Comparison of ENCODE assay signal across 9 cellular contexts in the genomic region with DNA sequence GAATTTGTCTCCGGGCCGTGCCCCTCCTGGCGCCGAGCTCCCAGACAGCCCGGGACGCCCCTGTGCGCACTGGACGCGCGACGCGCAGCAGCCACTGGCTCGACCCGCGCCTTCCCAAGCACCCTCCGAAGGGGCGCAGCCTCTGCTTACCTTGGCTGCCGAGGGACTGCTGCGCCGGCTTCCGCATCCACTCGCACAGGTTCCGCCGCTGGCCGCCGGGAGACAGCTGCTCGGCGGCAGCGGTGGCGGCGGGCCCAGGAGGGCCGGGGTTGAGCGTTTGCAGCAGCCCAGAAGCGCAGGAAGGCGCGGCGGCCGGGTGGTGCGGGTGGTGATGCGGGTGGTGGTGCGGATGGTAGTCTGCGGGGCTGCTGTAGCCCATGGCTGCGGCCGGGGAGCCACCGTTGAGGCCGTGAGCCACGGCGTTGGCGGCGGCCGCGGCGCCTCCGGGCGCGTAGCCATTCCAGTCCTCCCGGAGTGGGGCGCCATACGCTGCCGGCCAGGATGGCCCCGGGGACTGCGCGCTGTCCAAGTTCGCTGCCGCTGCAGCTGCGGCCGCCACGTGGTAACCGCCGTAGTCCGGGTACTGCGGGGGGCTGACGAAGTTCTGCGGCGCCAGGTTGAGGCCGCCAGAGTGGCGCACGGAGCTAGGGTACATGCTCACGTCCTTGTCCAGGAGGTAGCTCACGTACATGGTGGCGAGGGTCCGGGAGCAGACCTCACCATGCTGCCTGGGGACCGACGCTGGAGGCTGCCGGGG. TPM values are rescaled to one million over a fixed set of nuclear protein-coding genes. Genes with fewer than 3 reads are reported as not detected.
DNase-seq lines count a peak whose midpoint lies in the region; ATAC-seq, FAIRE-seq and TF ChIP-seq lines count a peak whose summit lies in the region.
"Had no signal": no experiment of that assay in that cellular context is flagged by ENCODE, and none has a peak within 500 bp of the region (broad histone marks: within the 10 kb centered on the region; RNA-seq: fewer than 3 reads in every experiment).

No MANE protein-coding gene starts in this region.

- H3K27me3 ChIP-seq in ectodermal cell (ENCODE audit: control insufficient read depth, insufficient read depth, low read length, poor library complexity, severe bottlenecking) = peaks cover 100% of the 10 kb centered on the region
- peaks cover 0 to 7% (median 0%) of the 10 kb centered on the region in 4 donors for H3K27me3 ChIP-seq in pancreas

- H3K9me3 ChIP-seq in ectodermal cell (ENCODE audit: control insufficient read depth, low read length) (no peaks in the 10 kb centered on the region), pancreas (no peaks in the 10 kb centered on the region)

- H3K4me1 ChIP-seq in ectodermal cell (ENCODE audit: control insufficient read depth, insufficient read depth, low read length) = peaks cover 45% of the 10 kb centered on the region
- peaks cover 0 to 4% (median 0%) of the 10 kb centered on the region in 3 donors for H3K4me1 ChIP-seq in pancreas

- H3K27ac ChIP-seq in ectodermal cell (ENCODE audit: insufficient read depth, low read depth, low read length, poor library complexity, severe bottlenecking) = no peak overlapping the region
- peak overlapping the region; percentile 7 to 68 (median 58) for H3K27ac ChIP-seq in pancreas

- no peak for FAIRE-seq in pancreas (lab: Jason Lieb, UNC)

- H3K4me3 ChIP-seq in ectodermal cell (ENCODE audit: insufficient read depth, low read depth, low read length) (peak overlapping the region; percentile 22), pancreas (peak overlapping the region; percentile 31 to 60 (median 48))

- DNase-seq in GM13977 (ENCODE audit: low spot score) = peak; percentile 47
- peak; percentile 41 to 54 for DNase-seq in NCI-H1930 (lab: John Stamatoyannopoulos, UW)
- peak in 5 of 6 donors; percentile 20 to 78 (median 45) for DNase-seq in pancreas
- DNase-seq in cortex of kidney (lab: John Stamatoyannopoulos, UW) = no peak
- no peak for DNase-seq in stimulated activated CD4-positive, alpha-beta T cell treated with anti-CD3 and anti-CD28 coated beads, Interleukin-4, amount 100 ng/mL, for 4 hours
- no peak for DNase-seq in OCI-M2 (lab: John Stamatoyannopoulos, UW; ENCODE audit: unreplicated experiment)

- WGBS in ectodermal cell, 2 experiments = 2% methylated on average over 85 of the region's 85 CpGs
- 1% methylated on average over 49 to 85 of the region's 85 CpGs for WGBS in pancreas, 2 donors

- ATAC-seq in pancreas (peak; percentile 49 to 72 (median 61)), HG02642 (IDR thresholded peaks at IDR 0.05; ENCODE audit: poor library complexity, unreplicated experiment) (no peak)

- intact Hi-C loops in pancreas (cut with DNase I) = no loop called here

- H3K36me3 ChIP-seq in ectodermal cell (ENCODE audit: control insufficient read depth, insufficient read depth, low read length) = no peaks in the 10 kb centered on the region
- H3K36me3 ChIP-seq in pancreas = no peaks in the 10 kb centered on the region

- TF ChIP-seq CTCF in GM13977 (IDR thresholded peaks at IDR 0.05; ENCODE audit: extremely low read depth, insufficient read depth, missing control alignments) (no peak), pancreas (IDR thresholded peaks at IDR 0.05) (no peak)

- in situ Hi-C loops in GM13977 (cut with MboI; ENCODE audit: low pct_unique_long_range_greater_than_20kb, low sequenced_read_pairs, unreplicated experiment) = no loop called here

RNA-seq across cellular contexts. Expression of gene CDX2, which starts 0.6 kb away (rescaled TPM):
- polyA plus RNA-seq in ectodermal cell (2013, experiment 1 of 4) = 1.1 TPM
- 0.66 TPM for polyA plus RNA-seq in ectodermal cell (2013, experiment 2 of 4)
- 2.7 TPM for polyA plus RNA-seq in ectodermal cell (2013, experiment 3 of 4)
- 0.28 TPM for polyA plus RNA-seq in ectodermal cell (2013, experiment 4 of 4)
- total RNA-seq in pancreas = 1 to 10 TPM; 2.8 to 6.0 (median 4.8) TPM
- polyA plus RNA-seq in pancreas = 1 to 10 TPM; 3.5 to 6.9 TPM

RNA-seq across cellular contexts. Expression of gene URAD, which starts 20.0 kb away (rescaled TPM):
- polyA plus RNA-seq in ectodermal cell (2013, experiment 1 of 4) = not detected
- polyA plus RNA-seq in ectodermal cell (2013, experiment 2 of 4) = not detected
- polyA plus RNA-seq in ectodermal cell (2013, experiment 3 of 4) = not detected
- polyA plus RNA-seq in ectodermal cell (2013, experiment 4 of 4) = not detected
- total RNA-seq in pancreas = not detected
- polyA plus RNA-seq in pancreas = under 1 TPM in 1 of 2 donors, not detected in 1; 0.31 TPM
- total RNA-seq: G401 had no signal

RNA-seq across cellular contexts. Expression of gene PDX1, which starts 48.7 kb away (rescaled TPM):
- not detected for polyA plus RNA-seq in ectodermal cell (2013, experiment 1 of 4)
- polyA plus RNA-seq in ectodermal cell (2013, experiment 2 of 4) = not detected
- polyA plus RNA-seq in ectodermal cell (2013, experiment 3 of 4) = not detected
- polyA plus RNA-seq in ectodermal cell (2013, experiment 4 of 4) = not detected
- total RNA-seq in pancreas = 10 to 100 TPM in 5 of 6 donors, 1 to 10 TPM in 1; 8.0 to 17.1 (median 12.3) TPM
- 10 to 100 TPM; 15.7 to 26.1 TPM for polyA plus RNA-seq in pancreas
- total RNA-seq: G401 had no signal

Comparison
In these comparisons a context has a peak if more than half of its experiments do, and no peak if none do; other contexts are left out.
1. DNase-seq: peak in GM13977 (single experiment), NCI-H1930 (2 of 2) and pancreas (5 of 6); none in cortex of kidney (single experiment), stimulated activated CD4-positive, alpha-beta T cell treated with anti-CD3 and anti-CD28 coated beads, Interleukin-4, amount 100 ng/mL, for 4 hours (0 of 2) and OCI-M2 (single experiment).